9 cellular contexts compared by ENCODE assay signal in the genomic region with DNA sequence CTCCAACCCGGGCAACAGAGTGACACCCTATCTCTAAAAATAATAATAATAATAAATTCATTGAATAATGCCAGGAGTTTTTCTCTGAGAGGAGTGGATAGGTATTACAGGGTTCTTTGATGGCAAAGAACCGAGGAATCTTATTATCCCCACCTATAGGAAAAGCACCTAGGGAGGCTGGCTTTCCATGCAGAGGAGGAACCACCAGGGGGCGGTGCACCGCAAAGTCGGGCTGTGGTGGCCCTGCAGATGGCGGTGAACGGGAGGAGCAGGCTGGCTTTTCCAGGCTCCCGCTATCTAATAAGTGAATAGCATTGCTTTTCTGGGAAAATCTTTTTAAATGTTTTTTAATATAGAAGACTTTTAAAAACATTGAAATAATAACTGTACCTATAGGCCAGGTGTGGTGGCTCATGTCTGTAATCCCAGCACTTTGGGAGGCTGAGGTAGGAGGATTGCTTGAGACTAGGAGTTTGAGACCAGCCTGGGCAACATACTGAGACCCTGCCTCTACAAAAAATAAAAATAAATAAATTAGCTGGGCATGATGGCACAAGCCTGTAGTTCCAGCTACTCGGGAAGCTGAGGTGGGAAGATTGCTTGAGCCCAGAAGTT.
A peak's percentile ranks its signal among the peaks of the same experiment; 100 is the strongest.
DNase-seq lines count a peak whose midpoint lies in the region; ATAC-seq, FAIRE-seq and TF ChIP-seq lines count a peak whose summit lies in the region.
"Had no signal": no experiment of that assay in that cellular context is flagged by ENCODE, and none has a peak within 500 bp of the region (broad histone marks: within the 10 kb centered on the region; RNA-seq: fewer than 3 reads in every experiment).

No MANE protein-coding gene starts in this region.

- no peak overlapping the region for H3K4me2 ChIP-seq in MM.1S (ENCODE audit: low read depth, low read length)

- H3K9ac ChIP-seq in MM.1S (ENCODE audit: low read length) = no peak overlapping the region

- H3K4me3 Mint-ChIP-seq in activated naive CD8-positive, alpha-beta T cell treated with anti-CD3 and anti-CD28 coated beads, Interleukin-2, amount 50 U/mL, for 24 hours = no peak overlapping the region
- H3K4me3 Mint-ChIP-seq: T-cell had no signal

- H3K27ac ChIP-seq in MM.1S (ENCODE audit: low read length) (no peak overlapping the region), right lobe of liver (no peak overlapping the region)

- H3K27me3 Mint-ChIP-seq in activated naive CD8-positive, alpha-beta T cell treated with anti-CD3 and anti-CD28 coated beads, Interleukin-2, amount 50 U/mL, for 24 hours = no peaks in the 10 kb centered on the region
- H3K27me3 Mint-ChIP-seq: T-cell had no signal

- no peaks in the 10 kb centered on the region for H3K79me2 ChIP-seq in MM.1S (ENCODE audit: low read length)

- no peak for TF ChIP-seq POLR2A in right lobe of liver (IDR thresholded peaks at IDR 0.05)

- FAIRE-seq in urothelium cell line (lab: Jason Lieb, UNC) = no peak

- H3K9me3 Mint-ChIP-seq in activated naive CD8-positive, alpha-beta T cell treated with anti-CD3 and anti-CD28 coated beads, Interleukin-2, amount 50 U/mL, for 24 hours = no peaks in the 10 kb centered on the region

- H3K4me3 ChIP-seq in MM.1S (ENCODE audit: low read length) = no peak overlapping the region
- H3K4me3 ChIP-seq in right lobe of liver = no peak overlapping the region

- peak; percentile 89 for ATAC-seq in GM21447 (IDR thresholded peaks at IDR 0.05; ENCODE audit: unreplicated experiment)
- ATAC-seq in activated naive CD8-positive, alpha-beta T cell treated with anti-CD3 and anti-CD28 coated beads, Interleukin-2, amount 50 U/mL, for 24 hours = no peak
- peak; percentile 84 to 90 (median 87) for ATAC-seq in right lobe of liver
- ATAC-seq: T-cell had no signal

- H4K20me1 ChIP-seq in MM.1S (ENCODE audit: insufficient read depth, low read length) = no peaks in the 10 kb centered on the region

- H3F3A ChIP-seq in MM.1S (ENCODE audit: insufficient read depth, low read length) = no peaks in the 10 kb centered on the region

- no peaks in the 10 kb centered on the region for H3K9me2 ChIP-seq in MM.1S (replicated peaks; ENCODE audit: insufficient read depth, low read length)

- H3K4me1 Mint-ChIP-seq in activated naive CD8-positive, alpha-beta T cell treated with anti-CD3 and anti-CD28 coated beads, Interleukin-2, amount 50 U/mL, for 24 hours = no peaks in the 10 kb centered on the region
- H3K4me1 Mint-ChIP-seq: T-cell had no signal

- WGBS in right lobe of liver (ENCODE audit: insufficient coverage, low coverage, low lambda C conversion rate, missing lambda C conversion rate) = 43% methylated on average over 9 of the region's 9 CpGs

- no peak overlapping the region for H3K27ac Mint-ChIP-seq in activated naive CD8-positive, alpha-beta T cell treated with anti-CD3 and anti-CD28 coated beads, Interleukin-2, amount 50 U/mL, for 24 hours
- H3K27ac Mint-ChIP-seq: T-cell had no signal

- DNase-seq in GDM1 (lab: John Stamatoyannopoulos, UW) (peak; percentile 3), MM.1S (peak; percentile 47), right lobe of liver (peak; percentile 69 to 70 (median 69)), urothelium cell line (ENCODE audit: low spot score) (peak; percentile 7), cerebellar cortex (ENCODE audit: low spot score) (no peak), HPDE6-E6E7 (ENCODE audit: extremely low spot score) (no peak)
- DNase-seq in activated naive CD8-positive, alpha-beta T cell treated with anti-CD3 and anti-CD28 coated beads, Interleukin-2, amount 50 U/mL, for 24 hours = peak; percentile 58

- intact Hi-C loops in right lobe of liver (cut with DNase I) = no loop called here

- H3K9me3 ChIP-seq in MM.1S (replicated peaks; ENCODE audit: insufficient read depth, low read length) = no peaks in the 10 kb centered on the region
- no peaks in the 10 kb centered on the region for H3K9me3 ChIP-seq in right lobe of liver

- no peaks in the 10 kb centered on the region for H3K36me3 Mint-ChIP-seq in activated naive CD8-positive, alpha-beta T cell treated with anti-CD3 and anti-CD28 coated beads, Interleukin-2, amount 50 U/mL, for 24 hours (ENCODE audit: low read depth)
- H3K36me3 Mint-ChIP-seq: T-cell had no signal

- no peaks in the 10 kb centered on the region for H3K4me1 ChIP-seq in MM.1S (ENCODE audit: low read length)
- no peaks in the 10 kb centered on the region for H3K4me1 ChIP-seq in right lobe of liver

- no peak overlapping the region for H2AFZ ChIP-seq in MM.1S (ENCODE audit: low read length)

- peak; percentile 62 for TF ChIP-seq CTCF in MM.1S (IDR thresholded peaks at IDR 0.05; ENCODE audit: low read length)
- TF ChIP-seq CTCF in right lobe of liver (IDR thresholded peaks at IDR 0.05) = peak; percentile 61 to 81 (median 76)

- no peaks in the 10 kb centered on the region for H3K36me3 ChIP-seq in MM.1S (replicated peaks; ENCODE audit: insufficient read depth, low read length)
- no peaks in the 10 kb centered on the region for H3K36me3 ChIP-seq in right lobe of liver

- H3K27me3 ChIP-seq in MM.1S (replicated peaks; ENCODE audit: insufficient read depth, low read length) (no peaks in the 10 kb centered on the region), right lobe of liver (no peaks in the 10 kb centered on the region)

Comparison
In these comparisons a context has a peak if more than half of its experiments do, and no peak if none do; other contexts are left out.
1. DNase-seq: peak in GDM1 (single experiment), MM.1S (single experiment), activated naive CD8-positive, alpha-beta T cell treated with anti-CD3 and anti-CD28 coated beads, Interleukin-2, amount 50 U/mL, for 24 hours (single experiment), right lobe of liver (3 of 3) and urothelium cell line (single experiment); none in cerebellar cortex (single experiment) and HPDE6-E6E7 (single experiment).